ENCODE assay signal across 10 cellular contexts in genomic region chr1:43143441-43143888, GRCh38. TPM values are rescaled to one million over a fixed set of nuclear protein-coding genes. Genes with fewer than 3 reads are reported as not detected.
DNase-seq lines count a peak whose midpoint lies in the region; ATAC-seq, FAIRE-seq and TF ChIP-seq lines count a peak whose summit lies in the region.
"Had no signal": no experiment of that assay in that cellular context is flagged by ENCODE, and none has a peak within 500 bp of the region (broad histone marks: within the 10 kb centered on the region; RNA-seq: fewer than 3 reads in every experiment).

No MANE protein-coding gene starts in this region.

- H4K20me1 ChIP-seq in SK-N-SH (ENCODE audit: insufficient read depth): no peaks in the 10 kb centered on the region
- H4K20me1 ChIP-seq in astrocyte (ENCODE audit: insufficient read depth, low read length): no peaks in the 10 kb centered on the region
- H4K20me1 ChIP-seq: BLaER1 treated with 17β-estradiol and CSF1 and Interleukin-3, amounts not matched to agents 10 nM and 100 nM had no signal

- H2BK12ac ChIP-seq in neuronal stem cell (ENCODE audit: low read length): no peak overlapping the region

- WGBS in SK-N-SH (ENCODE audit: low lambda C conversion rate): 58% methylated on average over 5 of the region's 7 CpGs
- no CpG with 5 or more reads among the region's 7 CpGs for WGBS in neuronal stem cell (ENCODE audit: extremely low coverage in 2 of 2, insufficient read length in 2 of 2, insufficient replicate concordance in 1 of 2), 2 donors

- H3K36me3 ChIP-seq in SK-N-SH (replicated peaks in 1 of 2; ENCODE audit: control insufficient read depth in 1 of 2, insufficient read depth in 2 of 2, low read length in 1 of 2) (no peaks in the 10 kb centered on the region), astrocyte (ENCODE audit: insufficient read depth, low read length) (no peaks in the 10 kb centered on the region), neuronal stem cell (replicated peaks in 1 of 2; ENCODE audit: control insufficient read depth in 2 of 2, insufficient read depth in 2 of 2, low read length in 2 of 2) (no peaks in the 10 kb centered on the region)
- H3K36me3 ChIP-seq: BLaER1 treated with 17β-estradiol and CSF1 and Interleukin-3, amounts not matched to agents 10 nM and 100 nM had no signal

- TF ChIP-seq CTCF in SK-N-SH (IDR thresholded peaks at IDR 0.05): peak; percentile 57
- peak; percentile 64 for TF ChIP-seq CTCF in HFFc6 (IDR thresholded peaks at IDR 0.05)
- peak; percentile 25 for TF ChIP-seq CTCF in astrocyte (IDR thresholded peaks at IDR 0.05; ENCODE audit: insufficient read depth, low read depth, low read length)

- no peak overlapping the region for H3K4ac ChIP-seq in neuronal stem cell (ENCODE audit: low read length)

- DNase-seq in SK-N-SH (no peak), HFFc6 (no peak), astrocyte (ENCODE audit: low read depth) (no peak), neuronal stem cell (ENCODE audit: low spot score) (peak; percentile 31), DMS79 treated with DMSO at 0.1 percent for 48 hours (lab: John Stamatoyannopoulos, UW) (no peak), hippocampal formation (lab: John Stamatoyannopoulos, UW) (no peak)

- H3K27ac ChIP-seq in SK-N-SH (ENCODE audit: low read depth in 2 of 2, low read length in 1 of 2) (no peak overlapping the region), astrocyte (ENCODE audit: low read depth, low read length) (no peak overlapping the region), neuronal stem cell (replicated peaks; ENCODE audit: low read length) (no peak overlapping the region)
- H3K27ac ChIP-seq: BLaER1 treated with 17β-estradiol and CSF1 and Interleukin-3, amounts not matched to agents 10 nM and 100 nM had no signal

- H3K79me2 ChIP-seq in SK-N-SH (ENCODE audit: insufficient read depth) (no peaks in the 10 kb centered on the region), astrocyte (ENCODE audit: insufficient read depth, low read length) (no peaks in the 10 kb centered on the region)

- H2BK15ac ChIP-seq in neuronal stem cell (ENCODE audit: low read length): no peak overlapping the region

- H2BK120ac ChIP-seq in neuronal stem cell (ENCODE audit: low read depth, low read length): no peak overlapping the region

- peaks cover 13% of the 10 kb centered on the region for H3K4me1 Mint-ChIP-seq in HFFc6 (ENCODE audit: low read depth)
- peaks cover 6% of the 10 kb centered on the region for H3K4me1 Mint-ChIP-seq in astrocyte (ENCODE audit: low read depth, unreplicated experiment)

- H3K4me3 ChIP-seq in SK-N-SH (ENCODE audit: low read depth in 2 of 2, low read length in 1 of 2) (no peak overlapping the region), astrocyte (ENCODE audit: insufficient read depth, low read depth, low read length) (no peak overlapping the region), neuronal stem cell (ENCODE audit: low read length in 2 of 2) (no peak overlapping the region)
- H3K4me3 ChIP-seq: BLaER1 treated with 17β-estradiol and CSF1 and Interleukin-3, amounts not matched to agents 10 nM and 100 nM; lung had no signal

- no peak overlapping the region for H2BK5ac ChIP-seq in neuronal stem cell (ENCODE audit: low read length)

- ATAC-seq in SK-N-SH treated with all-trans-retinoic acid at 6 μM for 48 hours: no peak
- ATAC-seq in GM19023 (IDR thresholded peaks at IDR 0.05; ENCODE audit: unreplicated experiment): no peak

- H3K9me2 ChIP-seq in SK-N-SH: no peaks in the 10 kb centered on the region

- FAIRE-seq in astrocyte (lab: Jason Lieb, UNC): no peak

- H3K36me3 Mint-ChIP-seq in HFFc6 (ENCODE audit: low read depth): no peaks in the 10 kb centered on the region
- peaks cover 4% of the 10 kb centered on the region for H3K36me3 Mint-ChIP-seq in astrocyte (ENCODE audit: low read depth, unreplicated experiment)

- H3K23ac ChIP-seq in neuronal stem cell (ENCODE audit: low read depth, low read length, poor library complexity): no peak overlapping the region

- no peaks in the 10 kb centered on the region for H3K79me1 ChIP-seq in neuronal stem cell (ENCODE audit: low read depth, low read length)

- H3K9me3 Mint-ChIP-seq in HFFc6 (no peaks in the 10 kb centered on the region), astrocyte (ENCODE audit: unreplicated experiment) (peaks cover 5% of the 10 kb centered on the region)

- POLR2A ChIA-PET in SK-N-SH (lab: Yijun Ruan, JAX): no interaction called here

- H3F3A ChIP-seq in SK-N-SH (replicated peaks; ENCODE audit: insufficient read depth): peaks cover 6% of the 10 kb centered on the region

- H3K27ac Mint-ChIP-seq in HFFc6 (no peak overlapping the region), astrocyte (ENCODE audit: unreplicated experiment) (no peak overlapping the region)

- H3K27me3 Mint-ChIP-seq in HFFc6 (ENCODE audit: insufficient read depth) (peaks cover 30% of the 10 kb centered on the region), astrocyte (ENCODE audit: low read depth, unreplicated experiment) (no peaks in the 10 kb centered on the region)

- H2AK5ac ChIP-seq in neuronal stem cell (ENCODE audit: low read depth, low read length): no peak overlapping the region

- CTCF ChIA-PET in SK-N-SH (lab: Yijun Ruan, JAX): interaction anchor here (0.6 to 1.5 kb wide), 3 partner anchors 14 to 33 kb away, joined by 3 read pairs; no protein-coding TSS in a partner anchor

- no peak for TF ChIP-seq EP300 in SK-N-SH (IDR thresholded peaks at IDR 0.05; ENCODE audit: borderline replicate concordance in 1 of 2, low read depth in 1 of 2, low read length in 1 of 2)

- no peak overlapping the region for H3K14ac ChIP-seq in neuronal stem cell (ENCODE audit: low read length)

- no peak overlapping the region for H4K91ac ChIP-seq in neuronal stem cell (ENCODE audit: low read depth, low read length, poor library complexity)

- no peak overlapping the region for H3K18ac ChIP-seq in neuronal stem cell (ENCODE audit: low read length)

- H3K9me3 ChIP-seq in SK-N-SH (peaks cover 6% of the 10 kb centered on the region; the same call in 1 of the 2 replicates), astrocyte (ENCODE audit: insufficient read depth, low read depth, low read length) (no peaks in the 10 kb centered on the region), neuronal stem cell (replicated peaks in 1 of 2; ENCODE audit: control insufficient read depth in 2 of 2, insufficient read depth in 1 of 2, low read depth in 1 of 2, low read length in 2 of 2) (peaks cover 0 to 18% of the 10 kb centered on the region in 2 donors)

- H3K4me3 Mint-ChIP-seq in HFFc6: no peak overlapping the region
- H3K4me3 Mint-ChIP-seq in astrocyte (ENCODE audit: unreplicated experiment): no peak overlapping the region

- H3K4me2 ChIP-seq in SK-N-SH (no peak overlapping the region), astrocyte (ENCODE audit: low read length) (no peak overlapping the region), neuronal stem cell (ENCODE audit: insufficient read depth, low read length, poor library complexity, severe bottlenecking) (no peak overlapping the region)
- H3K4me2 ChIP-seq: BLaER1 treated with 17β-estradiol and CSF1 and Interleukin-3, amounts not matched to agents 10 nM and 100 nM had no signal

- H2AFZ ChIP-seq in SK-N-SH (ENCODE audit: low read depth): no peak overlapping the region
- H2AFZ ChIP-seq in astrocyte (ENCODE audit: low read depth, low read length): no peak overlapping the region
- peak overlapping the region; percentile 36 for H2AFZ ChIP-seq in neuronal stem cell (ENCODE audit: low read length)

- H4K8ac ChIP-seq in neuronal stem cell (ENCODE audit: low read depth, low read length): no peak overlapping the region

- H3K4me1 ChIP-seq in SK-N-SH (ENCODE audit: control insufficient read depth in 1 of 2, insufficient read depth in 2 of 2, low read depth in 1 of 2, low read length in 1 of 2): peaks cover 3 to 4% of the 10 kb centered on the region in 2 experiments; a peak in 1 of 4 replicates
- H3K4me1 ChIP-seq in astrocyte (ENCODE audit: insufficient read depth, low read length): peaks cover 4% of the 10 kb centered on the region
- peaks cover 2 to 4% of the 10 kb centered on the region in 2 donors for H3K4me1 ChIP-seq in neuronal stem cell (ENCODE audit: control insufficient read depth in 2 of 2, insufficient read depth in 1 of 2, low read depth in 1 of 2, low read length in 2 of 2)
- H3K4me1 ChIP-seq: BLaER1 treated with 17β-estradiol and CSF1 and Interleukin-3, amounts not matched to agents 10 nM and 100 nM had no signal

- peaks cover 6% of the 10 kb centered on the region; the same call in 1 of the 2 replicates for H3K27me3 ChIP-seq in SK-N-SH (ENCODE audit: insufficient read depth)
- peaks cover 24% of the 10 kb centered on the region for H3K27me3 ChIP-seq in astrocyte (ENCODE audit: insufficient read depth, low read length)
- no peaks in the 10 kb centered on the region for H3K27me3 ChIP-seq in neuronal stem cell (ENCODE audit: control insufficient read depth in 3 of 3, insufficient read depth in 3 of 3, low read depth in 1 of 3, low read length in 3 of 3)
- H3K27me3 ChIP-seq: BLaER1 treated with 17β-estradiol and CSF1 and Interleukin-3, amounts not matched to agents 10 nM and 100 nM had no signal

- H3K9ac ChIP-seq in SK-N-SH: no peak overlapping the region
- no peak overlapping the region for H3K9ac ChIP-seq in astrocyte (ENCODE audit: low read length)
- H3K9ac ChIP-seq in neuronal stem cell (ENCODE audit: low read depth, low read length, poor library complexity): no peak overlapping the region
- H3K9ac ChIP-seq: BLaER1 treated with 17β-estradiol and CSF1 and Interleukin-3, amounts not matched to agents 10 nM and 100 nM had no signal

- TF ChIP-seq RAD21 in SK-N-SH (IDR thresholded peaks at IDR 0.05; ENCODE audit: low read length): no peak

TF ChIP-seq in SK-N-SH, 30 proteins besides CTCF, POLR2A, EP300 and RAD21:
- TF ChIP-seq YY1 (IDR thresholded peaks at IDR 0.05; ENCODE audit: low read depth) (no peak), GABPA (IDR thresholded peaks at IDR 0.05; ENCODE audit: low read depth) (no peak), FOXM1 (IDR thresholded peaks at IDR 0.05; ENCODE audit: low read depth) (no peak)

TF ChIP-seq in SK-N-SH treated with all-trans-retinoic acid at 6 μM for 48 hours, 23 proteins besides CTCF, POLR2A, EP300 and RAD21 (continues in another document):
- TF ChIP-seq ZFP30 (CRISPR knock-in tag; IDR thresholded peaks at IDR 0.05): no peak

RNA-seq across cellular contexts. Expression of gene EBNA1BP2, which starts 28.6 kb away (rescaled TPM):
- polyA plus RNA-seq in SK-N-SH (2012; rRNA removed): 134 and 146 TPM in 2 replicates
- polyA plus RNA-seq in SK-N-SH (2012; cell fraction: cytosol; rRNA removed): 145 and 150 TPM in 2 replicates
- 110 and 125 TPM in 2 replicates for polyA plus RNA-seq in SK-N-SH (2012; cell fraction: nucleus; rRNA removed)
- 100 to 1,000 TPM; 107 to 146 (median 134) TPM for total RNA-seq in HFFc6 (2021; fragmentation: NEBNext Ultra II Directional; extraction: Animal tissue kit (Norgen Biotek cat#: 25700))
- total RNA-seq in astrocyte: 70.1 and 81.6 TPM in 2 replicates
- polyA plus RNA-seq in neuronal stem cell (2013, experiment 1 of 2): 50.5 TPM
- polyA plus RNA-seq in neuronal stem cell (2013, experiment 2 of 2): 50.6 TPM

RNA-seq across cellular contexts. Expression of gene CFAP57, which starts 28.7 kb away (rescaled TPM):
- 0.36 and 0.60 TPM in 2 replicates for polyA plus RNA-seq in SK-N-SH (2012; rRNA removed)
- polyA plus RNA-seq in SK-N-SH (2012; cell fraction: cytosol; rRNA removed): 0.42 and 0.44 TPM in 2 replicates
- polyA plus RNA-seq in SK-N-SH (2012; cell fraction: nucleus; rRNA removed): 1.2 TPM in 2 replicates
- under 1 TPM; 0.14 to 0.75 (median 0.19) TPM for total RNA-seq in HFFc6 (2021; fragmentation: NEBNext Ultra II Directional; extraction: Animal tissue kit (Norgen Biotek cat#: 25700))
- total RNA-seq in astrocyte: 0.18 and 0.29 TPM in 2 replicates
- 0.66 TPM for polyA plus RNA-seq in neuronal stem cell (2013, experiment 1 of 2)
- polyA plus RNA-seq in neuronal stem cell (2013, experiment 2 of 2): 0.47 TPM
